24 cellular contexts compared by ENCODE assay signal in the genomic region with DNA sequence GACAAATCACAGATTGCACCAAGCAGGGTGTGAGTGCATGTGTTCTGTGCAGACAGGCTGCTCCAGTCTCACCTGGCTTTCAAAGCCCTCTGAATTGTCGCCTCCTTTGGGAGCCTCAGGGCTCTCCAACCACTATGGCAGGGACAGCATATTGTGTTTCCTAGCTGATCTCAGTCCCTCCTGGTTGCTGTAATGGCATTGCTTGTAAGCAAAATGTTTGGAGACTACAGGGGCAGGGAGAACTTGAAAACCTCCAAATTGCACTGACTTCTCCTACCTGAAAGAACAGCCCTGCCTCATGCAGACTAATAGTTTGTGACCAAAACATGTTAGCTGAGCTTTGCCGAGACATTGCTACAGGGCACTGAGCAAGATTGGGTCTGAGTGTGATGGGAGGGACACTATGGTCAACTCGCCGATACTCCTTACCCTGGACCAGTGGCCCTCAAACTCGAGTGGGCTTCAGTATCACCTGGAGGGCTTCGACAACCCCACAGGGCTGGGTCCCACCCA.
DNase-seq lines count a peak whose midpoint lies in the region; ATAC-seq, FAIRE-seq and TF ChIP-seq lines count a peak whose summit lies in the region.
"Had no signal": no experiment of that assay in that cellular context is flagged by ENCODE, and none has a peak within 500 bp of the region (broad histone marks: within the 10 kb centered on the region; RNA-seq: fewer than 3 reads in every experiment).

No MANE protein-coding gene starts in this region.

- no peaks in the 10 kb centered on the region for H3K36me3 Mint-ChIP-seq in endodermal cell (ENCODE audit: low read depth)
- H3K36me3 Mint-ChIP-seq: activated naive CD4-positive, alpha-beta T cell treated with anti-CD3 and anti-CD28 coated beads, Interleukin-2, amount 10 ng/mL, durations not matched to agents 7 days and 5 days; CD8-positive, alpha-beta memory T cell had no signal

- H3K4me3 ChIP-seq in endodermal cell (ENCODE audit: low read length) = no peak overlapping the region
- H3K4me3 ChIP-seq: body of pancreas, ovary, right lobe of liver, uterus had no signal

- no peaks in the 10 kb centered on the region for H3K9me3 Mint-ChIP-seq in endodermal cell
- H3K9me3 Mint-ChIP-seq: activated naive CD4-positive, alpha-beta T cell treated with anti-CD3 and anti-CD28 coated beads, Interleukin-2, amount 10 ng/mL, durations not matched to agents 7 days and 5 days; CD8-positive, alpha-beta memory T cell; T-cell had no signal

- no peak for TF ChIP-seq CTCF in endodermal cell (conservative IDR thresholded peaks at IDR 0.05)

- peaks cover 7% of the 10 kb centered on the region for H3K27me3 Mint-ChIP-seq in endodermal cell (ENCODE audit: insufficient read depth)
- H3K27me3 Mint-ChIP-seq: activated naive CD4-positive, alpha-beta T cell treated with anti-CD3 and anti-CD28 coated beads, Interleukin-2, amount 10 ng/mL, durations not matched to agents 7 days and 5 days; CD8-positive, alpha-beta memory T cell; T-cell had no signal

- peaks cover 14% of the 10 kb centered on the region for H3K27me3 ChIP-seq in endodermal cell (ENCODE audit: control insufficient read depth, insufficient read depth, low read length, poor library complexity, severe bottlenecking)
- H3K27me3 ChIP-seq: body of pancreas, ovary, right lobe of liver, uterus had no signal

- WGBS in endodermal cell (ENCODE audit: insufficient coverage in 1 of 2, insufficient read length in 1 of 2), 2 experiments = 41 to 54% methylated on average over 3 to 6 of the region's 6 CpGs

- H3K27ac ChIP-seq in endodermal cell (ENCODE audit: low read depth, low read length) = no peak overlapping the region
- H3K27ac ChIP-seq: body of pancreas, ovary, right lobe of liver, uterus had no signal

- DNase-seq in ELF-1 (ENCODE audit: low read depth, low spot score) = peak; percentile 70
- peak; percentile 69 for DNase-seq in endodermal cell
- no peak for DNase-seq in mucosa of gallbladder (ENCODE audit: low spot score)
- DNase-seq in GM12891 (ENCODE audit: insufficient read length, low spot score) = no peak
- no peak for DNase-seq in SHP77 (lab: John Stamatoyannopoulos, UW)
- DNase-seq: activated CD4-positive, alpha-beta T cell treated with anti-CD3 and anti-CD28 coated beads, Interleukin-2, amount 50 U/mL, for 4 hours; activated naive CD4-positive, alpha-beta T cell treated with anti-CD3 and anti-CD28 coated beads, Interleukin-2, amount 10 ng/mL, durations not matched to agents 7 days and 5 days; body of pancreas; CD8-positive, alpha-beta memory T cell; cortex of kidney; DND-41; KG1; NCI-H1105; NCI-H345; NK-92 treated with Interleukin-12 subunit alpha and Interleukin-12 subunit beta, amount 100 ng/mL, for 24 hours; ovary; right lobe of liver; stimulated activated CD4-positive, alpha-beta T cell treated with anti-CD3 and anti-CD28 coated beads, Interleukin-1b, Interleukin-23, amount 100 ng/mL, for 48 hours; T-cell; uterus had no signal

- H3K27ac Mint-ChIP-seq in endodermal cell = peak overlapping the region; percentile 35
- H3K27ac Mint-ChIP-seq: activated naive CD4-positive, alpha-beta T cell treated with anti-CD3 and anti-CD28 coated beads, Interleukin-2, amount 10 ng/mL, durations not matched to agents 7 days and 5 days; T-cell had no signal

- peaks cover 44% of the 10 kb centered on the region for H3K4me1 Mint-ChIP-seq in endodermal cell
- H3K4me1 Mint-ChIP-seq: activated naive CD4-positive, alpha-beta T cell treated with anti-CD3 and anti-CD28 coated beads, Interleukin-2, amount 10 ng/mL, durations not matched to agents 7 days and 5 days; CD8-positive, alpha-beta memory T cell; T-cell had no signal

- H3K9ac ChIP-seq in endodermal cell (ENCODE audit: extremely low read depth, low read length, poor library complexity, severe bottlenecking) = no peak overlapping the region

- no peaks in the 10 kb centered on the region for H3K9me3 ChIP-seq in endodermal cell (ENCODE audit: control insufficient read depth, low read length)
- H3K9me3 ChIP-seq: body of pancreas, ovary, right lobe of liver, uterus had no signal

- no peak for FAIRE-seq in GM12891 (lab: Jason Lieb, UNC)
- FAIRE-seq: frontal cortex had no signal

- no peak overlapping the region for H3K4me3 Mint-ChIP-seq in endodermal cell
- H3K4me3 Mint-ChIP-seq: activated naive CD4-positive, alpha-beta T cell treated with anti-CD3 and anti-CD28 coated beads, Interleukin-2, amount 10 ng/mL, durations not matched to agents 7 days and 5 days; CD8-positive, alpha-beta memory T cell; T-cell had no signal

- no peak for TF ChIP-seq POLR2A in GM12891 (IDR thresholded peaks at IDR 0.05; ENCODE audit: low read depth, low read length)

- H3K36me3 ChIP-seq in endodermal cell (ENCODE audit: control insufficient read depth, insufficient read depth, low read length) = no peaks in the 10 kb centered on the region
- H3K36me3 ChIP-seq: ovary, right lobe of liver, uterus had no signal

- ATAC-seq in GM19463 (IDR thresholded peaks at IDR 0.05; ENCODE audit: unreplicated experiment) = peak; percentile 13
- peak; percentile 20 for ATAC-seq in HG03159 (IDR thresholded peaks at IDR 0.05; ENCODE audit: unreplicated experiment)
- ATAC-seq in HG02759 (IDR thresholded peaks at IDR 0.05; ENCODE audit: unreplicated experiment) = no peak
- ATAC-seq: body of pancreas, right lobe of liver, T-cell had no signal

- no peaks in the 10 kb centered on the region for H3K4me1 ChIP-seq in endodermal cell (ENCODE audit: control insufficient read depth, insufficient read depth, low read length)
- H3K4me1 ChIP-seq: body of pancreas, right lobe of liver, uterus had no signal

TF ChIP-seq in GM12891, 5 proteins besides CTCF, POLR2A, EP300 and RAD21:
- no peak for TF ChIP-seq POU2F2 (IDR thresholded peaks at IDR 0.05; ENCODE audit: low read depth, low read length)
- no peak for TF ChIP-seq POLR2AphosphoS5 (IDR thresholded peaks at IDR 0.05; ENCODE audit: low read depth, low read length)
- no peak for TF ChIP-seq TAF1 (IDR thresholded peaks at IDR 0.05; ENCODE audit: low read depth, low read length)
- TF ChIP-seq PAX5 (IDR thresholded peaks at IDR 0.05; ENCODE audit: insufficient read depth, low read length, severe bottlenecking) = no peak
- no peak for TF ChIP-seq SPI1 (IDR thresholded peaks at IDR 0.05; ENCODE audit: low read depth, low read length)

Comparison
In these comparisons a context has a peak if more than half of its experiments do, and no peak if none do; other contexts are left out.
1. DNase-seq: peak in ELF-1 (single experiment) and endodermal cell (single experiment); none in mucosa of gallbladder (single experiment), GM12891 (single experiment) and SHP77 (0 of 2).